1 cellular context compared by ENCODE assay signal in genomic region chr17:28951991-28952975, GRCh38.
TF ChIP-seq lines count a peak whose summit lies in the region.

No MANE protein-coding gene starts in this region.

TF ChIP-seq in SK-N-SH, 30 proteins besides CTCF, POLR2A, EP300 and RAD21 (continued from another document):
- TF ChIP-seq GABPA (IDR thresholded peaks at IDR 0.05; ENCODE audit: low read depth), result peak; percentile 87
- peak; percentile 53; the same call in 1 of the 2 replicates for TF ChIP-seq TCF12 (IDR thresholded peaks at IDR 0.05)
- peak; percentile 96; the same call in 1 of the 2 replicates for TF ChIP-seq SIN3A (IDR thresholded peaks at IDR 0.05; ENCODE audit: borderline replicate concordance, low read depth, low read length)
- TF ChIP-seq FOXJ3 (CRISPR knock-in tag; IDR thresholded peaks at IDR 0.05), result no peak
- peak; percentile 100 for TF ChIP-seq CHD2 (IDR thresholded peaks at IDR 0.05; ENCODE audit: low read length, partially characterized antibody)
- TF ChIP-seq ELF1 (IDR thresholded peaks at IDR 0.05), result peak; percentile 89
- no peak for TF ChIP-seq FOSL2 (IDR thresholded peaks at IDR 0.05; ENCODE audit: borderline replicate concordance, low read depth)
- no peak for TF ChIP-seq REST (IDR thresholded peaks at IDR 0.05; ENCODE audit: low read depth, low read length)
- no peak for TF ChIP-seq MEF2A (IDR thresholded peaks at IDR 0.05; ENCODE audit: borderline replicate concordance, low read depth)
- TF ChIP-seq YY1 (IDR thresholded peaks at IDR 0.05; ENCODE audit: low read depth), result peak; percentile 96
- TF ChIP-seq USF2 (IDR thresholded peaks at IDR 0.05; ENCODE audit: borderline replicate concordance, low read depth, low read length), result no peak
- TF ChIP-seq ZBTB33 (IDR thresholded peaks at IDR 0.05; ENCODE audit: borderline replicate concordance, low read depth), result peak; percentile 100
TF ChIP-seq in SK-N-SH: peak in this region for 10.
